Comparison of ENCODE assay signal across 10 cellular contexts in the genomic region with DNA sequence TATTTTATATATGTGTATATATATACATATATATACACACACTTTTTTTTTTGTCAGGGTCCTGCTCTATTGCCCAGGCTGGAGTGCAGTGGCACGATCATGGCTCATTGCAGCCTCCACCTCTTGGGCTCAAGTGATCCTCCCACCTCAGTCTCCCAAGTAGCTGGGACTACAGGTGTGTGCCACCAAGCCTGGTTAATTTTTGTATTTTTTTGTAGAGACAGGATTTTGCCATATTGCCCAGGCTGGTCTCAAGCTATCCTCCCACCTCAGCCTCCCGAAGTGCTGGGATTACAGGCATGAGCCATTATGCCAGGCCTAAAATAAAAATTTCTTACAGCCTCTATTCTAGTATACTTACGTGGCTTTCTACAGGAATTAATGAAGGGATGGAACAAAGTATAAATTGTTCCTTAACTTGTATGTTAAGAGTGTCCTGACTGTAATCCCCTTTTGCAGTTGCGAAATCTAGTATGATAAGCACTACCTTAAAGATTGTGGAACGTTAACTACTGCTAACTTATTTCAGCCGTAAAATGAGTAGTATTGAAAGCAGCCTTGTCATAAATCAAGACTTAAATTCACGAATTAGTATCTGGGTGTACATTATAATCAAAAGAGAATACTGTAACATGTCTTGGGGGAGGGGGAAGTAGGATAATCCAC. TPM values are rescaled to one million over a fixed set of nuclear protein-coding genes. Genes with fewer than 3 reads are reported as not detected.
A peak's percentile ranks its signal among the peaks of the same experiment; 100 is the strongest.
DNase-seq lines count a peak whose midpoint lies in the region; ATAC-seq and TF ChIP-seq lines count a peak whose summit lies in the region.
"Had no signal": no experiment of that assay in that cellular context is flagged by ENCODE, and none has a peak within 500 bp of the region (broad histone marks: within the 10 kb centered on the region; RNA-seq: fewer than 3 reads in every experiment).

No MANE protein-coding gene starts in this region.

- H3K4me3 ChIP-seq in GM23248 = peak overlapping the region; percentile 94
- H3K4me3 ChIP-seq in Panc1 (ENCODE audit: low read depth in 2 of 2, low read length in 2 of 2) = peak overlapping the region; percentile 96 to 97; a peak in 3 of 4 replicates
- no peak overlapping the region for H3K4me3 ChIP-seq in lower leg skin (ENCODE audit: low read depth, poor library complexity, severe bottlenecking)

- peaks cover 5% of the 10 kb centered on the region; the same call in 1 of the 2 replicates for H4K20me1 ChIP-seq in GM23248 (ENCODE audit: insufficient read depth)

- peak overlapping the region; percentile 86 for H3K9ac ChIP-seq in GM23248

- TF ChIP-seq POLR2A in lower leg skin (IDR thresholded peaks at IDR 0.05) = no peak

- H3K4me2 ChIP-seq in GM23248 (ENCODE audit: unreplicated experiment) = peak overlapping the region; percentile 100

- intact Hi-C loops in Panc1 (cut with micrococcal nuclease; ENCODE audit: unreplicated experiment) (no loop called here), lower leg skin (cut with DNase I; ENCODE audit: low total_unique reads) (loop anchor here (5.0 kb wide), 1 partner anchor 536 kb away; no protein-coding TSS in a partner anchor)

- TF ChIP-seq CTCF in Panc1 (IDR thresholded peaks at IDR 0.05) (no peak), lower leg skin (IDR thresholded peaks at IDR 0.05) (no peak)

- POLR2A ChIA-PET in Panc1 (lab: Charles Lee) = no interaction called here

- no TSS peak for BruUV-seq in Panc1 (replicated peaks; lab: Mats Ljungman, UMichigan)

- H3K36me3 ChIP-seq in GM23248 (ENCODE audit: low read depth) (no peaks in the 10 kb centered on the region), Panc1 (ENCODE audit: control insufficient read depth, insufficient read depth, low read length) (peaks cover 3% of the 10 kb centered on the region; the same call in 1 of the 2 replicates)

- peak overlapping the region; percentile 78; the same call in 1 of the 2 replicates for H3K27ac ChIP-seq in GM23248
- peak overlapping the region; percentile 9; the same call in 1 of the 2 replicates for H3K27ac ChIP-seq in Panc1 (ENCODE audit: low read length)
- peak overlapping the region; percentile 91 for H3K27ac ChIP-seq in epithelial cell of prostate

- H3K9me2 ChIP-seq in GM23248 (ENCODE audit: insufficient read depth) = no peaks in the 10 kb centered on the region

- in situ Hi-C loops in GM23248 (cut with MboI) = no loop called here
- in situ Hi-C loops in Panc1 (cut with HindIII; ENCODE audit: low pct_unique_long_range_greater_than_20kb, low sequenced_read_pairs) = no loop called here

- peaks cover 23% of the 10 kb centered on the region for H3F3A ChIP-seq in GM23248 (ENCODE audit: insufficient read depth)

- CTCF ChIA-PET in Panc1 (lab: Charles Lee) = no interaction called here

- 47 to 50% methylated on average over 7 of the region's 7 CpGs for WGBS in GM23248 (ENCODE audit: low coverage in 1 of 2, low lambda C conversion rate in 2 of 2, missing lambda C conversion rate in 2 of 2), 2 experiments
- WGBS in lower leg skin, 2 donors = 55 to 56% methylated on average over 7 of the region's 7 CpGs

- DNase-seq in GM23248 (peak; percentile 20), Panc1 (ENCODE audit: low read depth, low spot score) (no peak), epithelial cell of prostate (ENCODE audit: low read depth, low spot score) (no peak), renal cortical epithelial cell (ENCODE audit: low read depth) (peak; percentile 25), lower leg skin (ENCODE audit: low spot score in 2 of 2) (no peak), NCI-H82 treated with DMSO at 0.1 percent for 48 hours (lab: John Stamatoyannopoulos, UW; ENCODE audit: unreplicated experiment) (no peak)
- DNase-seq: aorta, nucleus accumbens, upper lobe of left lung had no signal

- ATAC-seq in Panc1 (no peak), HG02763 (IDR thresholded peaks at IDR 0.05; ENCODE audit: unreplicated experiment) (no peak)

- no peak overlapping the region for H2AFZ ChIP-seq in GM23248

- H3K9me3 ChIP-seq in GM23248 (ENCODE audit: low read depth) (no peaks in the 10 kb centered on the region), Panc1 (ENCODE audit: control insufficient read depth, insufficient read depth, low read depth, low read length) (no peaks in the 10 kb centered on the region)
- H3K9me3 ChIP-seq: upper lobe of left lung had no signal

- H3K27me3 ChIP-seq in GM23248 (replicated peaks; ENCODE audit: insufficient read depth) (no peaks in the 10 kb centered on the region), Panc1 (ENCODE audit: control insufficient read depth, insufficient read depth, low read length) (no peaks in the 10 kb centered on the region)
- H3K27me3 ChIP-seq: upper lobe of left lung had no signal

- H3K4me1 ChIP-seq in GM23248 (ENCODE audit: insufficient read depth) (peaks cover 12% of the 10 kb centered on the region), Panc1 (ENCODE audit: control insufficient read depth, insufficient read depth, low read length) (peaks cover 7% of the 10 kb centered on the region)

- peaks cover 63% of the 10 kb centered on the region for H3K79me2 ChIP-seq in GM23248 (ENCODE audit: insufficient read depth)

RNA-seq across cellular contexts. Expression of gene TRAF6, which starts 2.1 kb away (rescaled TPM):
- total RNA-seq in GM23248 (2014; rRNA removed; shearing (Covaris generic)) = 6.2 and 7.2 TPM in 2 replicates
- polyA plus RNA-seq in GM23248 (2016; fragmentation: Nextera tagmentation; extraction: Ambion mirVana) = 7.9 and 8.6 TPM in 2 replicates
- 10.9 TPM for total RNA-seq in Panc1 (2021; ENCODE audit: unreplicated experiment)
- 5.2 TPM for polyA plus RNA-seq in Panc1 (2012; ENCODE audit: insufficient read length)
- total RNA-seq in renal cortical epithelial cell = 10.2 and 15.6 TPM in 2 replicates
- 10 to 100 TPM; 10.7 to 16.0 (median 13.3) TPM for total RNA-seq in lower leg skin

RNA-seq across cellular contexts. Expression of gene RAG1, which starts 59.9 kb away (rescaled TPM):
- 0.11 TPM in 1 of 2 replicates, not detected in the other for total RNA-seq in GM23248 (2014; rRNA removed; shearing (Covaris generic))
- 0.10 and 0.49 TPM in 2 replicates for polyA plus RNA-seq in GM23248 (2016; fragmentation: Nextera tagmentation; extraction: Ambion mirVana)
- total RNA-seq in Panc1 (2021; ENCODE audit: unreplicated experiment) (0.44 TPM), renal cortical epithelial cell (2.6 and 3.7 TPM in 2 replicates), lower leg skin (under 1 TPM in 3 of 4 donors, not detected in 1; 0.17 to 0.45 (median 0.39) TPM)
- 0.33 TPM for polyA plus RNA-seq in Panc1 (2012; ENCODE audit: insufficient read length)

Comparison
In these comparisons a context has a peak if more than half of its experiments do, and no peak if none do; other contexts are left out.
1. DNase-seq: peak in GM23248 (single experiment) and renal cortical epithelial cell (single experiment); none in Panc1 (single experiment), epithelial cell of prostate (single experiment), lower leg skin (0 of 2) and NCI-H82 treated with DMSO at 0.1 percent for 48 hours (single experiment).
2. H3K27ac ChIP-seq: peak in every context shown above with its lines; median percentile 91 in epithelial cell of prostate; 78 in GM23248; 9 in Panc1.